ENCODE assay signal across 1 cellular context in genomic region chr15:57556040-57556439, GRCh38.
TF ChIP-seq lines count a peak whose summit lies in the region.

No MANE protein-coding gene starts in this region.

TF ChIP-seq in WTC11, 78 proteins besides CTCF, POLR2A, EP300 and RAD21 (continued from another document):
- TF ChIP-seq, protein P1, sequence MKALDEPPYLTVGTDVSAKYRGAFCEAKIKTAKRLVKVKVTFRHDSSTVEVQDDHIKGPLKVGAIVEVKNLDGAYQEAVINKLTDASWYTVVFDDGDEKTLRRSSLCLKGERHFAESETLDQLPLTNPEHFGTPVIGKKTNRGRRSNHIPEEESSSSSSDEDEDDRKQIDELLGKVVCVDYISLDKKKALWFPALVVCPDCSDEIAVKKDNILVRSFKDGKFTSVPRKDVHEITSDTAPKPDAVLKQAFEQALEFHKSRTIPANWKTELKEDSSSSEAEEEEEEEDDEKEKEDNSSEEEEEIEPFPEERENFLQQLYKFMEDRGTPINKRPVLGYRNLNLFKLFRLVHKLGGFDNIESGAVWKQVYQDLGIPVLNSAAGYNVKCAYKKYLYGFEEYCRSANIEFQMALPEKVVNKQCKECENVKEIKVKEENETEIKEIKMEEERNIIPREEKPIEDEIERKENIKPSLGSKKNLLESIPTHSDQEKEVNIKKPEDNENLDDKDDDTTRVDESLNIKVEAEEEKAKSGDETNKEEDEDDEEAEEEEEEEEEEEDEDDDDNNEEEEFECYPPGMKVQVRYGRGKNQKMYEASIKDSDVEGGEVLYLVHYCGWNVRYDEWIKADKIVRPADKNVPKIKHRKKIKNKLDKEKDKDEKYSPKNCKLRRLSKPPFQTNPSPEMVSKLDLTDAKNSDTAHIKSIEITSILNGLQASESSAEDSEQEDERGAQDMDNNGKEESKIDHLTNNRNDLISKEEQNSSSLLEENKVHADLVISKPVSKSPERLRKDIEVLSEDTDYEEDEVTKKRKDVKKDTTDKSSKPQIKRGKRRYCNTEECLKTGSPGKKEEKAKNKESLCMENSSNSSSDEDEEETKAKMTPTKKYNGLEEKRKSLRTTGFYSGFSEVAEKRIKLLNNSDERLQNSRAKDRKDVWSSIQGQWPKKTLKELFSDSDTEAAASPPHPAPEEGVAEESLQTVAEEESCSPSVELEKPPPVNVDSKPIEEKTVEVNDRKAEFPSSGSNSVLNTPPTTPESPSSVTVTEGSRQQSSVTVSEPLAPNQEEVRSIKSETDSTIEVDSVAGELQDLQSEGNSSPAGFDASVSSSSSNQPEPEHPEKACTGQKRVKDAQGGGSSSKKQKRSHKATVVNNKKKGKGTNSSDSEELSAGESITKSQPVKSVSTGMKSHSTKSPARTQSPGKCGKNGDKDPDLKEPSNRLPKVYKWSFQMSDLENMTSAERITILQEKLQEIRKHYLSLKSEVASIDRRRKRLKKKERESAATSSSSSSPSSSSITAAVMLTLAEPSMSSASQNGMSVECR (CRISPR knock-in tag; IDR thresholded peaks at IDR 0.05; ENCODE audit: borderline replicate concordance), result no peak
- no peak for TF ChIP-seq FOXP4 (CRISPR knock-in tag; IDR thresholded peaks at IDR 0.05)
- TF ChIP-seq, protein P2, sequence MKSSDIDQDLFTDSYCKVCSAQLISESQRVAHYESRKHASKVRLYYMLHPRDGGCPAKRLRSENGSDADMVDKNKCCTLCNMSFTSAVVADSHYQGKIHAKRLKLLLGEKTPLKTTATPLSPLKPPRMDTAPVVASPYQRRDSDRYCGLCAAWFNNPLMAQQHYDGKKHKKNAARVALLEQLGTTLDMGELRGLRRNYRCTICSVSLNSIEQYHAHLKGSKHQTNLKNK (CRISPR knock-in tag; IDR thresholded peaks at IDR 0.05), result no peak
